In the genomic region with DNA sequence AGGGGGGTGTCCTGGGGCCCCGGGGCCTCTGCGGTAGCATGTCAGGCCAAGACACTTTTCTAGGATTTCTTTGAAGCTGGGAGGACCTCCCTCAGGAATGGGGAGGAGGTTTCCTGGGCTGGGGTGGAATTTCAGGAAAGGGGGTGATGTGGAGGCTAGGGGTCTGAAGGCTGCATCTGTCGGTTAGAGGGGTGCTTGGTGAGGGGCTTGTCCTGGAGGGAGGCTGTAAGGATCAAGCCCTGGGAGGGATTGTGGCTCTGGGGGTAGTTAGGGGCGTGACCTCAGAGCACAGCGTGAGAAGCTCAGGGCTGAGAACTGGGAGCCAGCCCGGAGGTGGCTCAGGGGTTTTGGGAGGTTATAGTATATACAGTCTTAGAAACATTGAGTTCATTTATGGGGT, we compare ENCODE assay signal across 8 cellular contexts. TPM values are rescaled to one million over a fixed set of nuclear protein-coding genes. Genes with fewer than 3 reads are reported as not detected.
A peak's percentile ranks its signal among the peaks of the same experiment; 100 is the strongest.
DNase-seq lines count a peak whose midpoint lies in the region; ATAC-seq, FAIRE-seq and TF ChIP-seq lines count a peak whose summit lies in the region.

No MANE protein-coding gene starts in this region.

- H3K27ac ChIP-seq in right atrium auricular region = peak overlapping the region; percentile 99 to 100
- H3K27ac ChIP-seq in breast epithelium = peak overlapping the region; percentile 70 to 100
- H3K27ac ChIP-seq in lower lobe of right lung = peak overlapping the region; percentile 99

- intact Hi-C loops in left ventricle myocardium superior (cut with micrococcal nuclease) = no loop called here
- intact Hi-C loops in breast epithelium (cut with DNase I; ENCODE audit: low total_unique reads) = no loop called here
- intact Hi-C loops in lower lobe of right lung (cut with DNase I) = no loop called here

- H3K27me3 ChIP-seq in right atrium auricular region = no peaks in the 10 kb centered on the region
- H3K27me3 ChIP-seq in breast epithelium = no peaks in the 10 kb centered on the region
- no peaks in the 10 kb centered on the region for H3K27me3 ChIP-seq in lower lobe of right lung (ENCODE audit: low read depth)

- H3K36me3 ChIP-seq in right atrium auricular region (peaks cover 11% of the 10 kb centered on the region), breast epithelium (no peaks in the 10 kb centered on the region), lower lobe of right lung (peaks cover 18% of the 10 kb centered on the region)

- H3K4me1 ChIP-seq in right atrium auricular region = peaks cover 0 to 63% of the 10 kb centered on the region in 2 donors
- H3K4me1 ChIP-seq in breast epithelium = peaks cover 5 to 10% of the 10 kb centered on the region in 2 donors
- H3K4me1 ChIP-seq in lower lobe of right lung = peaks cover 49% of the 10 kb centered on the region

- H3K9me3 ChIP-seq in right atrium auricular region (no peaks in the 10 kb centered on the region), breast epithelium (no peaks in the 10 kb centered on the region), lower lobe of right lung (no peaks in the 10 kb centered on the region)

- H3K4me3 ChIP-seq in right atrium auricular region (peak overlapping the region; percentile 74 to 96), breast epithelium (peak overlapping the region; percentile 97 to 99 (median 98)), lower lobe of right lung (peak overlapping the region; percentile 94)

- in situ Hi-C loops in G401 (cut with HindIII; ENCODE audit: low sequenced_read_pairs) = no loop called here

- no peak for ATAC-seq in left ventricle myocardium superior
- ATAC-seq in lower lobe of right lung = no peak

- DNase-seq in right atrium auricular region (ENCODE audit: low spot score) (no peak), left ventricle myocardium superior (no peak), breast epithelium (ENCODE audit: low spot score in 2 of 2) (no peak), lower lobe of right lung (no peak), urothelium cell line (ENCODE audit: low spot score) (peak; percentile 33), G401 (ENCODE audit: low spot score) (no peak), HuH-7.5 (ENCODE audit: low spot score) (no peak)
- DNase-seq in stimulated activated CD4-positive, alpha-beta T cell treated with anti-CD3 and anti-CD28 coated beads, Interleukin-1b, Interleukin-23, amount 100 ng/mL, for 48 hours = no peak

- FAIRE-seq in urothelium cell line (lab: Jason Lieb, UNC) = no peak

- no peak for TF ChIP-seq POLR2A in breast epithelium (IDR thresholded peaks at IDR 0.05)

- TF ChIP-seq CTCF in right atrium auricular region (IDR thresholded peaks at IDR 0.05) (no peak), breast epithelium (IDR thresholded peaks at IDR 0.05) (no peak), lower lobe of right lung (IDR thresholded peaks at IDR 0.05) (no peak)

RNA-seq across cellular contexts. Expression of a gene that starts 1.6 kb away (rescaled TPM):
- total RNA-seq in right atrium auricular region (10 to 100 TPM; 60.9 to 83.5 TPM), left ventricle myocardium superior (100 TPM), breast epithelium (100 to 1,000 TPM in 1 of 3 donors, 10 to 100 TPM in 2; 34.8 to 114 (median 41.0) TPM), lower lobe of right lung (114 TPM)
- total RNA-seq in G401 (2014; rRNA removed; shearing (Covaris generic)) = 116 and 140 TPM in 2 replicates

RNA-seq across cellular contexts. Expression of a gene that starts 3.6 kb away (rescaled TPM):
- 10 to 100 TPM; 14.3 to 22.3 TPM for total RNA-seq in right atrium auricular region
- total RNA-seq in left ventricle myocardium superior = 44.9 TPM
- 10 to 100 TPM in 2 of 3 donors, 1 to 10 TPM in 1; 9.8 to 15.4 (median 10.6) TPM for total RNA-seq in breast epithelium
- 59.4 TPM for total RNA-seq in lower lobe of right lung
- total RNA-seq in G401 (2014; rRNA removed; shearing (Covaris generic)) = 22.3 and 25.2 TPM in 2 replicates

RNA-seq across cellular contexts. Expression of a gene that starts 27.3 kb away (rescaled TPM):
- 10 to 100 TPM; 33.2 to 34.0 TPM for total RNA-seq in right atrium auricular region
- total RNA-seq in left ventricle myocardium superior = 40.6 TPM
- total RNA-seq in breast epithelium = 100 to 1,000 TPM in 1 of 3 donors, 10 to 100 TPM in 2; 39.7 to 100 (median 52.4) TPM
- total RNA-seq in lower lobe of right lung = 99.8 TPM
- 56.7 and 59.6 TPM in 2 replicates for total RNA-seq in G401 (2014; rRNA removed; shearing (Covaris generic))

RNA-seq across cellular contexts. Expression of a gene that starts 27.4 kb away (rescaled TPM):
- 1 to 10 TPM; 5.7 to 6.5 TPM for total RNA-seq in right atrium auricular region
- 11.5 TPM for total RNA-seq in left ventricle myocardium superior
- total RNA-seq in breast epithelium = 10 to 100 TPM in 1 of 3 donors, 1 to 10 TPM in 2; 5.1 to 11.7 (median 8.5) TPM
- 17.0 TPM for total RNA-seq in lower lobe of right lung
- total RNA-seq in G401 (2014; rRNA removed; shearing (Covaris generic)) = 8.1 and 13.9 TPM in 2 replicates

RNA-seq across cellular contexts. Expression of a gene that starts 38.7 kb away (rescaled TPM):
- 100 to 1,000 TPM; 187 to 192 TPM for total RNA-seq in right atrium auricular region
- 130 TPM for total RNA-seq in left ventricle myocardium superior
- 100 to 1,000 TPM; 137 to 227 (median 154) TPM for total RNA-seq in breast epithelium
- 88.3 TPM for total RNA-seq in lower lobe of right lung
- 633 and 640 TPM in 2 replicates for total RNA-seq in G401 (2014; rRNA removed; shearing (Covaris generic))
